22 cellular contexts compared by ENCODE assay signal in genomic region chr18:3919396-3920061, GRCh38.
"Had no signal": no experiment of that assay in that cellular context is flagged by ENCODE, and none has a peak within 500 bp of the region (broad histone marks: within the 10 kb centered on the region; RNA-seq: fewer than 3 reads in every experiment).

No MANE protein-coding gene starts in this region.

- ATAC-seq: effector memory CD8-positive, alpha-beta T cell; foreskin keratinocyte; left lung; naive thymus-derived CD4-positive, alpha-beta T cell; psoas muscle; sciatic nerve; stimulated activated naive B cell treated with anti-CD40 and anti-IgM and Interleukin-4, amounts not matched to agents 10 μg/mL and 1 μg/mL and 100 μg/mL, for 72 hours; stimulated activated naive CD8-positive, alpha-beta T cell treated with anti-CD3 and anti-CD28 coated beads, Interleukin-15, amount 100 ng/mL, for 72 hours had no signal

- FAIRE-seq: colon had no signal

- H3K4me3 ChIP-seq: left lung, lung, psoas muscle, spleen, thoracic aorta, transverse colon had no signal

- H3K9me3 Mint-ChIP-seq: dendritic cell treated with granulocyte-macrophage colony-stimulating factor and Interleukin-4, amounts not matched to agents 40 ng/mL and 50 ng/mL, for 4 days; effector memory CD8-positive, alpha-beta T cell; naive thymus-derived CD4-positive, alpha-beta T cell; nephron progenitor cell; stimulated activated naive CD8-positive, alpha-beta T cell treated with anti-CD3 and anti-CD28 coated beads, Interleukin-15, amount 100 ng/mL, for 72 hours had no signal

- H3K4me3 Mint-ChIP-seq: dendritic cell treated with granulocyte-macrophage colony-stimulating factor and Interleukin-4, amounts not matched to agents 40 ng/mL and 50 ng/mL, for 4 days; effector memory CD8-positive, alpha-beta T cell; naive thymus-derived CD4-positive, alpha-beta T cell; nephron progenitor cell; stimulated activated naive B cell treated with anti-CD40 and anti-IgM and Interleukin-4, amounts not matched to agents 10 μg/mL and 1 μg/mL and 100 μg/mL, for 72 hours; stimulated activated naive CD8-positive, alpha-beta T cell treated with anti-CD3 and anti-CD28 coated beads, Interleukin-15, amount 100 ng/mL, for 72 hours had no signal

- H3K4me1 Mint-ChIP-seq: naive thymus-derived CD4-positive, alpha-beta T cell; nephron progenitor cell had no signal

- H3K27ac Mint-ChIP-seq: dendritic cell treated with granulocyte-macrophage colony-stimulating factor and Interleukin-4, amounts not matched to agents 40 ng/mL and 50 ng/mL, for 4 days; effector memory CD8-positive, alpha-beta T cell; naive thymus-derived CD4-positive, alpha-beta T cell; nephron progenitor cell; stimulated activated naive B cell treated with anti-CD40 and anti-IgM and Interleukin-4, amounts not matched to agents 10 μg/mL and 1 μg/mL and 100 μg/mL, for 72 hours; stimulated activated naive CD8-positive, alpha-beta T cell treated with anti-CD3 and anti-CD28 coated beads, Interleukin-15, amount 100 ng/mL, for 72 hours had no signal

- H3K9me3 ChIP-seq: left lung, psoas muscle, spleen, thoracic aorta, transverse colon had no signal

- H3K4me1 ChIP-seq: left lung, psoas muscle, spleen, transverse colon had no signal

- H3K36me3 Mint-ChIP-seq: naive thymus-derived CD4-positive, alpha-beta T cell; stimulated activated naive B cell treated with anti-CD40 and anti-IgM and Interleukin-4, amounts not matched to agents 10 μg/mL and 1 μg/mL and 100 μg/mL, for 72 hours had no signal

- H3K36me3 ChIP-seq: left lung, spleen, thoracic aorta, transverse colon had no signal

- H3K27ac ChIP-seq: foreskin keratinocyte, left lung, psoas muscle, spleen, thoracic aorta, transverse colon had no signal

- DNase-seq: cerebellar nuclear complex; effector memory CD8-positive, alpha-beta T cell; head of caudate nucleus; islet precursor cell; left lung; naive thymus-derived CD4-positive, alpha-beta T cell; nephron progenitor cell; psoas muscle; retina; spleen; stimulated activated CD4-positive, alpha-beta T cell treated with anti-CD3 and anti-CD28 coated beads, Interleukin-15, amount 100 ng/mL, for 24 hours; stimulated activated CD4-positive, alpha-beta T cell treated with anti-CD3 and anti-CD28 coated beads, Interleukin-1b, Interleukin-23, amount 100 ng/mL, for 48 hours; stimulated activated CD4-positive, alpha-beta T cell treated with anti-CD3 and anti-CD28 coated beads, Interleukin-4, amount 100 ng/mL, for 24 hours; stimulated activated naive B cell treated with anti-CD40 and anti-IgM and Interleukin-4, amounts not matched to agents 10 μg/mL and 1 μg/mL and 100 μg/mL, for 72 hours; stimulated activated naive CD8-positive, alpha-beta T cell treated with anti-CD3 and anti-CD28 coated beads, Interleukin-15, amount 100 ng/mL, for 72 hours; transverse colon had no signal

- H3K27me3 ChIP-seq: foreskin keratinocyte, left lung had no signal
